Comparison of ENCODE assay signal across 13 cellular contexts in genomic region chr2:241810304-241811208, GRCh38. TPM values are rescaled to one million over a fixed set of nuclear protein-coding genes. Genes with fewer than 3 reads are reported as not detected.
A peak's percentile ranks its signal among the peaks of the same experiment; 100 is the strongest.
DNase-seq lines count a peak whose midpoint lies in the region; ATAC-seq, FAIRE-seq and TF ChIP-seq lines count a peak whose summit lies in the region.
"Had no signal": no experiment of that assay in that cellular context is flagged by ENCODE, and none has a peak within 500 bp of the region (broad histone marks: within the 10 kb centered on the region; RNA-seq: fewer than 3 reads in every experiment).

No MANE protein-coding gene starts in this region.

- H3K9me3 ChIP-seq in spleen (no peaks in the 10 kb centered on the region), esophagus squamous epithelium (no peaks in the 10 kb centered on the region)
- H3K9me3 ChIP-seq: body of pancreas had no signal

- TF ChIP-seq POLR2A in GM12891 (IDR thresholded peaks at IDR 0.05; ENCODE audit: low read depth, low read length): no peak
- no peak for TF ChIP-seq POLR2A in spleen (IDR thresholded peaks at IDR 0.05)
- TF ChIP-seq POLR2A in esophagus squamous epithelium (IDR thresholded peaks at IDR 0.05): no peak

- H3K4me1 ChIP-seq in spleen: peaks cover 0 to 14% (median 0%) of the 10 kb centered on the region in 6 donors
- no peaks in the 10 kb centered on the region for H3K4me1 ChIP-seq in esophagus squamous epithelium
- H3K4me1 ChIP-seq: body of pancreas had no signal

- ATAC-seq in GM21737 (IDR thresholded peaks at IDR 0.05; ENCODE audit: unreplicated experiment): no peak
- no peak for ATAC-seq in HG03378 (IDR thresholded peaks at IDR 0.05; ENCODE audit: unreplicated experiment)
- ATAC-seq: body of pancreas had no signal

- no peak overlapping the region for H3K4me3 ChIP-seq in coronary artery
- H3K4me3 ChIP-seq in spleen: no peak overlapping the region
- no peak overlapping the region for H3K4me3 ChIP-seq in esophagus squamous epithelium
- H3K4me3 ChIP-seq: body of pancreas had no signal

- 72 to 84% (median 80%) methylated on average over 21 to 28 of the region's 28 CpGs for WGBS in spleen, 5 donors
- 60 to 75% methylated on average over 2 to 7 of the region's 28 CpGs for WGBS in esophagus squamous epithelium, 2 donors

- TF ChIP-seq CTCF in coronary artery (IDR thresholded peaks at IDR 0.05): no peak
- no peak for TF ChIP-seq CTCF in spleen (IDR thresholded peaks at IDR 0.05 in 8 of 11, conservative IDR thresholded peaks at IDR 0.05 in 3 of 11)
- no peak for TF ChIP-seq CTCF in esophagus squamous epithelium (IDR thresholded peaks at IDR 0.05)

- no peak for FAIRE-seq in GM12891 (lab: Jason Lieb, UNC)

- H3K27me3 ChIP-seq in layer of hippocampus (ENCODE audit: control insufficient read depth, insufficient read depth, low read length) (no peaks in the 10 kb centered on the region), spleen (replicated peaks in 1 of 7) (peaks cover 0 to 51% (median 0%) of the 10 kb centered on the region in 7 donors), esophagus squamous epithelium (peaks cover 0 to 36% (median 0%) of the 10 kb centered on the region in 4 donors)
- H3K27me3 ChIP-seq: body of pancreas had no signal

- intact Hi-C loops in spleen (cut with DNase I; ENCODE audit: low total_unique reads) (no loop called here), esophagus squamous epithelium (cut with DNase I) (no loop called here)

- DNase-seq in GM12891 (ENCODE audit: insufficient read length, low spot score) (peak; percentile 9), coronary artery (ENCODE audit: low spot score) (peak; percentile 45), spleen (peak; percentile 69), esophagus squamous epithelium (lab: John Stamatoyannopoulos, UW) (no peak), dedifferentiated amniotic fluid mesenchymal stem cell (ENCODE audit: extremely low spot score) (no peak)
- DNase-seq: COR-L47; KBM-7; NCI-H187 treated with DMSO at 0.1 percent for 48 hours; NK-92 treated with Interleukin-12 subunit alpha and Interleukin-12 subunit beta, amount 100 ng/mL, for 24 hours had no signal

- no peak overlapping the region for H3K27ac ChIP-seq in coronary artery
- peak overlapping the region; percentile 46 for H3K27ac ChIP-seq in layer of hippocampus (ENCODE audit: low read depth, low read length)
- H3K27ac ChIP-seq in spleen: peak overlapping the region in 2 of 8 donors; percentile 23 to 51
- H3K27ac ChIP-seq in esophagus squamous epithelium: no peak overlapping the region
- H3K27ac ChIP-seq: body of pancreas had no signal

- H3K36me3 ChIP-seq in spleen: no peaks in the 10 kb centered on the region
- no peaks in the 10 kb centered on the region for H3K36me3 ChIP-seq in esophagus squamous epithelium

TF ChIP-seq in GM12891, 5 proteins besides CTCF, POLR2A, EP300 and RAD21:
- TF ChIP-seq PAX5 (IDR thresholded peaks at IDR 0.05; ENCODE audit: insufficient read depth, low read length, severe bottlenecking): no peak
- TF ChIP-seq POU2F2 (IDR thresholded peaks at IDR 0.05; ENCODE audit: low read depth, low read length): no peak
- no peak for TF ChIP-seq SPI1 (IDR thresholded peaks at IDR 0.05; ENCODE audit: low read depth, low read length)
- no peak for TF ChIP-seq TAF1 (IDR thresholded peaks at IDR 0.05; ENCODE audit: low read depth, low read length)
- no peak for TF ChIP-seq POLR2AphosphoS5 (IDR thresholded peaks at IDR 0.05; ENCODE audit: low read depth, low read length)

RNA-seq across cellular contexts. Expression of gene NEU4, which starts 1.6 kb away (rescaled TPM):
- 0.69 TPM for polyA plus RNA-seq in GM12891 (2012; ENCODE audit: low read depth, missing spikeins)
- total RNA-seq in spleen (1 to 10 TPM in 2 of 7 donors, under 1 TPM in 2, not detected in 3; 0.32 to 1.9 (median 0.85) TPM), esophagus squamous epithelium (not detected)
- under 1 TPM; 0.04 to 0.22 (median 0.08) TPM for polyA plus RNA-seq in spleen
- total RNA-seq: body of pancreas had no signal

RNA-seq across cellular contexts. Expression of gene GAL3ST2, which starts 33.9 kb away (rescaled TPM):
- polyA plus RNA-seq in GM12891 (2012; ENCODE audit: low read depth, missing spikeins): 0.21 TPM
- total RNA-seq in spleen (under 1 TPM in 2 of 7 donors, not detected in 5; 0.25 to 0.85 TPM), esophagus squamous epithelium (under 1 TPM in 1 of 4 donors, not detected in 3; 0.38 TPM)
- polyA plus RNA-seq in spleen: not detected
- total RNA-seq: body of pancreas had no signal

RNA-seq across cellular contexts. Expression of gene PDCD1, which starts 48.1 kb away (rescaled TPM):
- 8.4 TPM for polyA plus RNA-seq in GM12891 (2012; ENCODE audit: low read depth, missing spikeins)
- total RNA-seq in spleen (1 to 10 TPM; 3.1 to 7.9 (median 5.4) TPM), esophagus squamous epithelium (1 to 10 TPM; 1.2 to 2.5 (median 1.5) TPM)
- 1 to 10 TPM; 2.7 to 7.3 (median 5.2) TPM for polyA plus RNA-seq in spleen

RNA-seq across cellular contexts. Expression of gene RTP5, which starts 59.0 kb away (rescaled TPM):
- 0.17 TPM for polyA plus RNA-seq in GM12891 (2012; ENCODE audit: low read depth, missing spikeins)
- total RNA-seq in spleen (1 to 10 TPM in 4 of 7 donors, under 1 TPM in 3; 0.34 to 2.2 (median 1.0) TPM), esophagus squamous epithelium (under 1 TPM in 2 of 4 donors, not detected in 2; 0.12 to 0.19 TPM)
- under 1 TPM; 0.39 to 0.93 (median 0.49) TPM for polyA plus RNA-seq in spleen
- total RNA-seq: body of pancreas had no signal

Comparison
In these comparisons a context has a peak if more than half of its experiments do, and no peak if none do; other contexts are left out.
1. DNase-seq: peak in GM12891 (single experiment), coronary artery (single experiment) and spleen (single experiment); none in esophagus squamous epithelium (single experiment) and dedifferentiated amniotic fluid mesenchymal stem cell (single experiment).